Comparison of ENCODE assay signal across 3 cellular contexts in the genomic region with DNA sequence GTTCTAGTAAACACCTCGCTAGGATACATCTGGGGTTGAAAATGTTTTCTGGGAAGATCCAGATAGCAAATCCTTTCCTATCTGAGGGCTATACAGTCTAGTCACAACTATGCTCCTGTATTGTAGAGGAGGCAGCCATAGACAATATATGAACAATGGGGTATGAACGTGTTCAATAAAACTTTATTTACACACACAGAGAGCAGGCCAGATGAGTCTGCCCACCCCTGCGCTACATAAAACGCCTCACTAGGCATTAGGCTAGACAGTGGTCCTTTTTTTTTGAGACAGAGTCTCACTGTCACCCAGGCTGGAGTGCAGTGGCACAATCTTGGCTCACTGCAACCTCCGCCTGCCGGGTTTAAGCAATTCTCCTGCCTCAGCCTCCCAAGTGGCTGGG.
TF ChIP-seq lines count a peak whose summit lies in the region.

No MANE protein-coding gene starts in this region.

TF ChIP-seq in HepG2, 621 proteins besides CTCF, POLR2A, EP300 and RAD21:
- TF ChIP-seq ZNF350 (CRISPR knock-in tag; IDR thresholded peaks at IDR 0.05; ENCODE audit: borderline replicate concordance, low read depth) = no peak
- TF ChIP-seq MIXL1 (CRISPR knock-in tag; IDR thresholded peaks at IDR 0.05) = no peak
- TF ChIP-seq, protein P1, sequence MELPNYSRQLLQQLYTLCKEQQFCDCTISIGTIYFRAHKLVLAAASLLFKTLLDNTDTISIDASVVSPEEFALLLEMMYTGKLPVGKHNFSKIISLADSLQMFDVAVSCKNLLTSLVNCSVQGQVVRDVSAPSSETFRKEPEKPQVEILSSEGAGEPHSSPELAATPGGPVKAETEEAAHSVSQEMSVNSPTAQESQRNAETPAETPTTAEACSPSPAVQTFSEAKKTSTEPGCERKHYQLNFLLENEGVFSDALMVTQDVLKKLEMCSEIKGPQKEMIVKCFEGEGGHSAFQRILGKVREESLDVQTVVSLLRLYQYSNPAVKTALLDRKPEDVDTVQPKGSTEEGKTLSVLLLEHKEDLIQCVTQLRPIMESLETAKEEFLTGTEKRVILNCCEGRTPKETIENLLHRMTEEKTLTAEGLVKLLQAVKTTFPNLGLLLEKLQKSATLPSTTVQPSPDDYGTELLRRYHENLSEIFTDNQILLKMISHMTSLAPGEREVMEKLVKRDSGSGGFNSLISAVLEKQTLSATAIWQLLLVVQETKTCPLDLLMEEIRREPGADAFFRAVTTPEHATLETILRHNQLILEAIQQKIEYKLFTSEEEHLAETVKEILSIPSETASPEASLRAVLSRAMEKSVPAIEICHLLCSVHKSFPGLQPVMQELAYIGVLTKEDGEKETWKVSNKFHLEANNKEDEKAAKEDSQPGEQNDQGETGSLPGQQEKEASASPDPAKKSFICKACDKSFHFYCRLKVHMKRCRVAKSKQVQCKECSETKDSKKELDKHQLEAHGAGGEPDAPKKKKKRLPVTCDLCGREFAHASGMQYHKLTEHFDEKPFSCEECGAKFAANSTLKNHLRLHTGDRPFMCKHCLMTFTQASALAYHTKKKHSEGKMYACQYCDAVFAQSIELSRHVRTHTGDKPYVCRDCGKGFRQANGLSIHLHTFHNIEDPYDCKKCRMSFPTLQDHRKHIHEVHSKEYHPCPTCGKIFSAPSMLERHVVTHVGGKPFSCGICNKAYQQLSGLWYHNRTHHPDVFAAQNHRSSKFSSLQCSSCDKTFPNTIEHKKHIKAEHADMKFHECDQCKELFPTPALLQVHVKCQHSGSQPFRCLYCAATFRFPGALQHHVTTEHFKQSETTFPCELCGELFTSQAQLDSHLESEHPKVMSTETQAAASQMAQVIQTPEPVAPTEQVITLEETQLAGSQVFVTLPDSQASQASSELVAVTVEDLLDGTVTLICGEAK (IDR thresholded peaks at IDR 0.05) = peak; percentile 65
- TF ChIP-seq, protein P1 (CRISPR knock-in tag; IDR thresholded peaks at IDR 0.05) = peak; percentile 98
- TF ChIP-seq MAFK (conservative IDR thresholded peaks at IDR 0.05 in 1 of 2, IDR thresholded peaks at IDR 0.05 in 1 of 2; ENCODE audit: low read length in 2 of 2) = no peak
TF ChIP-seq in HepG2: peak in this region for 1.

TF ChIP-seq in K562, 482 proteins besides CTCF, POLR2A, EP300 and RAD21:
- TF ChIP-seq ZNF586 (CRISPR knock-in tag; conservative IDR thresholded peaks at IDR 0.05) = no peak
- TF ChIP-seq, protein P1 (IDR thresholded peaks at IDR 0.05) = peak; percentile 88
- TF ChIP-seq, protein P1 (CRISPR knock-in tag; IDR thresholded peaks at IDR 0.05) = peak; percentile 73
TF ChIP-seq in K562: peak in this region for 1.

TF ChIP-seq in GM12891, 5 proteins besides CTCF, POLR2A, EP300 and RAD21:
- TF ChIP-seq TAF1 (IDR thresholded peaks at IDR 0.05; ENCODE audit: low read depth, low read length) (no peak), PAX5 (IDR thresholded peaks at IDR 0.05; ENCODE audit: insufficient read depth, low read length, severe bottlenecking) (no peak), POU2F2 (IDR thresholded peaks at IDR 0.05; ENCODE audit: low read depth, low read length) (no peak), POLR2AphosphoS5 (IDR thresholded peaks at IDR 0.05; ENCODE audit: low read depth, low read length) (no peak), SPI1 (IDR thresholded peaks at IDR 0.05; ENCODE audit: low read depth, low read length) (no peak)
